In the genomic region with DNA sequence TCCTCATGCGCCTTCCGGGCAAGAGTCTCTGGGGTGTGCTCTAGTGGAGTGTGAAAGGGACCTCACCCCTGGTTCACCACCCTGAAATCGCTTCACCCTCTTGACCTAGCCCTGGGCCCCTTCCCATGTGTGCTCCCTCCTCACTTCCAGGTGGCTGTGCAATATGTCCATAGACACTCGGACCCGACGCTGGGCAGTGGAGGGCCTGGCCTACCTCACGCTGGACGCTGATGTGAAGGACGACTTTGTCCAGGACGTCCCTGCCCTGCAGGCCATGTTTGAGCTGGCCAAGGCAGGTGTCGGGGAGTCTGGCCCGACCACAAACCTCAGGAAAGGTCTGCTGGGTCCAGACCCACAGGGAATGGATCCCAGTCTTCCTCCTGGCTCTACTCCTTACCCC, we compare ENCODE assay signal across 1 cellular context.
TF ChIP-seq lines count a peak whose summit lies in the region.

No MANE protein-coding gene starts in this region.

TF ChIP-seq in IMR-90, 13 proteins besides CTCF, POLR2A, EP300 and RAD21:
- TF ChIP-seq ELK1 (IDR thresholded peaks at IDR 0.05; ENCODE audit: borderline replicate concordance, low read depth, low read length) (no peak), NFE2L2 (IDR thresholded peaks at IDR 0.05; ENCODE audit: low read depth, low read length) (no peak), MAZ (IDR thresholded peaks at IDR 0.05; ENCODE audit: borderline replicate concordance, low read depth, low read length) (no peak)
